Comparison of ENCODE assay signal across 8 cellular contexts in the genomic region with DNA sequence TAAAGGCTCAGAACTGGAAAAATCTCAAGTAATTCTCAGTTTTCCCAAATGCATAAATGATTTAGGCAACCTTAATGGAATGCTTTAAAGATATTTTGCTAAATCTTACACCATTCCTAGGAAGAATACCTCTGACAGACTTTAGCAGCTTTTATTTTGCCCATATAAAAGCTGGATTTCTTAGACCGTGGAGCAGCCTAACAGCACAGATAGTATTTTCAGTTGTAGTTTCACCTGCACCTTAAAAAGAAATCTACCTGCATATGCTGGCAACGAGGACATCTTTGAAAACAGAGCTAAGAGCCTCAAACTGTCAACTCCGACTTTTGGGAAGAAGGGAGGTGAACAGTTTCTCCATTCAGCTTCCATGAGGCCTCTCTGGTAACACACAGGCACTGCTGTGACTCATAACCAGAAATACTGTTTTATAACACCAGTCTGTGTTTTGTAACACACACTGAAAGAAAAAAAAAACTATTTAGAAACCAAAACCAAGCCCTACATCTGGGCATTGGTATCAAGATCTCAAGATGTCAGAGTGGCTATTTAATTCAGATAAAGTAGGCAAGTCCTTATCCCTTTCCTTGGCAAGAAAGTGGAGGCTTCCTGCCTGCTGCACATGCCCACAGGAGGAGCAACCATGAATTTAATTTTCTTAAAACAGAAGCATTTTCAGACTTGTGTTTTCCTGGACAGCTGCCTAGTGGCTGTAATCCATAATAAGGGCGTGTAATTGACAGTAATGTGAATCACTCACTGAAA.
DNase-seq lines count a peak whose midpoint lies in the region; ATAC-seq and TF ChIP-seq lines count a peak whose summit lies in the region.

No MANE protein-coding gene starts in this region.

- ATAC-seq in GM21390 (IDR thresholded peaks at IDR 0.05; ENCODE audit: unreplicated experiment) (peak; percentile 97), HG03575 (IDR thresholded peaks at IDR 0.05; ENCODE audit: extremely low read depth, insufficient number of reproducible peaks, low FRiP score, unreplicated experiment) (peak; percentile 43)

- H3K4me3 ChIP-seq in esophagus squamous epithelium (peak overlapping the region in 1 of 4 donors; percentile 41), spleen (no peak overlapping the region)

- TF ChIP-seq CTCF in esophagus squamous epithelium (IDR thresholded peaks at IDR 0.05) (no peak), spleen (IDR thresholded peaks at IDR 0.05 in 8 of 11, conservative IDR thresholded peaks at IDR 0.05 in 3 of 11) (no peak)

- WGBS in esophagus squamous epithelium, 2 donors = 28 to 40% methylated on average over 4 of the region's 4 CpGs
- WGBS in spleen, 5 donors = 56 to 81% (median 66%) methylated on average over 4 of the region's 4 CpGs

- H3K9me3 ChIP-seq in esophagus squamous epithelium (no peaks in the 10 kb centered on the region), spleen (no peaks in the 10 kb centered on the region)

- peak; percentile 80 for DNase-seq in GM03348 (ENCODE audit: low spot score)
- no peak for DNase-seq in esophagus squamous epithelium (lab: John Stamatoyannopoulos, UW)
- no peak for DNase-seq in spleen
- DNase-seq in stimulated activated CD4-positive, alpha-beta T cell treated with anti-CD3 and anti-CD28 coated beads, Interleukin-4, amount 100 ng/mL, for 4 hours = no peak
- DNase-seq in NCI-H446 treated with DMSO at 0.1 percent for 48 hours (lab: John Stamatoyannopoulos, UW) = no peak
- no peak for DNase-seq in NAMALWA (ENCODE audit: low spot score)

- intact Hi-C loops in esophagus squamous epithelium (cut with DNase I) = no loop called here
- intact Hi-C loops in spleen (cut with DNase I; ENCODE audit: low total_unique reads) = no loop called here

- H3K4me1 ChIP-seq in esophagus squamous epithelium (peaks cover 0 to 38% (median 13%) of the 10 kb centered on the region in 3 donors), spleen (peaks cover 4 to 27% (median 21%) of the 10 kb centered on the region in 6 donors)

- H3K27me3 ChIP-seq in esophagus squamous epithelium = no peaks in the 10 kb centered on the region
- peaks cover 0 to 11% (median 0%) of the 10 kb centered on the region in 7 donors for H3K27me3 ChIP-seq in spleen (replicated peaks in 1 of 7)

- no peaks in the 10 kb centered on the region for H3K36me3 ChIP-seq in esophagus squamous epithelium
- no peaks in the 10 kb centered on the region for H3K36me3 ChIP-seq in spleen

- H3K27ac ChIP-seq in esophagus squamous epithelium (peak overlapping the region; percentile 73 to 86 (median 80)), spleen (peak overlapping the region in 6 of 8 donors; percentile 34 to 55 (median 38))

- TF ChIP-seq POLR2A in esophagus squamous epithelium (IDR thresholded peaks at IDR 0.05) (no peak), spleen (IDR thresholded peaks at IDR 0.05) (no peak)
